8 cellular contexts compared by ENCODE assay signal in genomic region chr12:107404981-107405380, GRCh38.
DNase-seq lines count a peak whose midpoint lies in the region; ATAC-seq and TF ChIP-seq lines count a peak whose summit lies in the region.

No MANE protein-coding gene starts in this region.

- peaks cover 13% of the 10 kb centered on the region for H3K4me1 ChIP-seq in adipocyte (ENCODE audit: control insufficient read depth, insufficient read depth, low read length)

- ATAC-seq in GM19023 (IDR thresholded peaks at IDR 0.05; ENCODE audit: unreplicated experiment), result no peak

- H3K9me3 ChIP-seq in adipocyte (ENCODE audit: control insufficient read depth, low read length), result no peaks in the 10 kb centered on the region

- H3K36me3 ChIP-seq in adipocyte (ENCODE audit: control insufficient read depth, insufficient read depth, low read length, severe bottlenecking), result no peaks in the 10 kb centered on the region

- peaks cover 7% of the 10 kb centered on the region for H3K27me3 ChIP-seq in adipocyte (replicated peaks; ENCODE audit: control insufficient read depth, insufficient read depth, low read length)

- H3K9ac ChIP-seq in adipocyte (ENCODE audit: low read length), result no peak overlapping the region

- DNase-seq in AG09309 (ENCODE audit: low read depth), result no peak
- DNase-seq in GM12865 (ENCODE audit: low read depth), result peak; percentile 60
- DNase-seq in NCI-H226, result peak; percentile 50
- DNase-seq in adipocyte (ENCODE audit: low read depth), result peak; percentile 15
- peak; percentile 57 to 70 for DNase-seq in lung microvascular endothelial cell (ENCODE audit: low read depth in 2 of 2)
- DNase-seq in ecto neural progenitor cell (ENCODE audit: low spot score), result no peak
- DNase-seq in mucosa of gallbladder (ENCODE audit: low spot score), result no peak

- TF ChIP-seq CTCF in AG09309 (IDR thresholded peaks at IDR 0.05; ENCODE audit: control insufficient read depth, insufficient read depth, low read depth, low read length, missing control alignments), result peak; percentile 66
- TF ChIP-seq CTCF in GM12865 (IDR thresholded peaks at IDR 0.05; ENCODE audit: insufficient read depth, low read depth, low read length, missing control alignments), result peak; percentile 69

- H3K4me3 ChIP-seq in AG09309 (ENCODE audit: control insufficient read depth, low read depth, low read length) (no peak overlapping the region), GM12865 (ENCODE audit: low read depth, low read length) (no peak overlapping the region), adipocyte (ENCODE audit: low read length) (no peak overlapping the region)

Comparison
In these comparisons a context has a peak if more than half of its experiments do, and no peak if none do; other contexts are left out.
1. DNase-seq: peak in GM12865 (single experiment), NCI-H226 (single experiment), adipocyte (single experiment) and lung microvascular endothelial cell (2 of 2); none in AG09309 (single experiment), ecto neural progenitor cell (single experiment) and mucosa of gallbladder (single experiment).